In genomic region chr2:112605926-112606325, GRCh38 we compare ENCODE assay signal across 14 cellular contexts. TPM values are rescaled to one million over a fixed set of nuclear protein-coding genes. Genes with fewer than 3 reads are reported as not detected.
DNase-seq lines count a peak whose midpoint lies in the region; ATAC-seq and TF ChIP-seq lines count a peak whose summit lies in the region.
"Had no signal": no experiment of that assay in that cellular context is flagged by ENCODE, and none has a peak within 500 bp of the region (broad histone marks: within the 10 kb centered on the region; RNA-seq: fewer than 3 reads in every experiment).

No MANE protein-coding gene starts in this region.

- no peak overlapping the region for H4K12ac ChIP-seq in trophoblast cell (ENCODE audit: low read depth, low read length)

- H3K18ac ChIP-seq in trophoblast cell (ENCODE audit: low read length), result no peak overlapping the region

- no peak overlapping the region for H2BK120ac ChIP-seq in trophoblast cell (ENCODE audit: insufficient read depth, low read length, poor library complexity)

- ATAC-seq in activated T-cell treated with anti-CD3 and anti-CD28 coated beads, Interleukin-2, amount 50 U/mL, for 4 hours, result no peak
- ATAC-seq in central memory CD8-positive, alpha-beta T cell (replicated peaks; ENCODE audit: extremely low read depth, poor library complexity, severe bottlenecking), result no peak
- no peak for ATAC-seq in stimulated activated effector memory CD8-positive, alpha-beta T cell treated with anti-CD3 and anti-CD28 coated beads, Interleukin-12 subunit alpha, Interleukin-12 subunit beta, amount 100 ng/mL, for 72 hours
- ATAC-seq in GM21367 (IDR thresholded peaks at IDR 0.05; ENCODE audit: unreplicated experiment), result no peak
- ATAC-seq: HCT116 had no signal

- no peak overlapping the region for H4K91ac ChIP-seq in trophoblast cell (ENCODE audit: low read depth, low read length)

- no peaks in the 10 kb centered on the region for H3K9me3 ChIP-seq in trophoblast cell (ENCODE audit: insufficient read depth, low read depth, low read length)
- H3K9me3 ChIP-seq in prostate gland, result no peaks in the 10 kb centered on the region

- H3K27me3 ChIP-seq in trophoblast cell (ENCODE audit: insufficient read depth, low read length) (no peaks in the 10 kb centered on the region), prostate gland (replicated peaks; ENCODE audit: insufficient read depth) (no peaks in the 10 kb centered on the region)
- H3K27me3 ChIP-seq: BLaER1 treated with 17β-estradiol and CSF1 and Interleukin-3, amounts not matched to agents 10 nM and 100 nM had no signal

- H3K23ac ChIP-seq in trophoblast cell (ENCODE audit: low read length), result no peak overlapping the region

- no peak overlapping the region for H2BK12ac ChIP-seq in trophoblast cell (ENCODE audit: low read length)

- H3K27ac ChIP-seq in trophoblast cell (ENCODE audit: low read depth, low read length), result no peak overlapping the region
- no peak overlapping the region for H3K27ac ChIP-seq in prostate gland
- H3K27ac ChIP-seq: BLaER1 treated with 17β-estradiol and CSF1 and Interleukin-3, amounts not matched to agents 10 nM and 100 nM had no signal

- no peak overlapping the region for H4K8ac ChIP-seq in trophoblast cell (ENCODE audit: low read depth, low read length)

- H3K27ac Mint-ChIP-seq in activated T-cell treated with anti-CD3 and anti-CD28 coated beads, Interleukin-2, amount 50 U/mL, for 24 hours, result no peak overlapping the region
- peak overlapping the region; percentile 14 for H3K27ac Mint-ChIP-seq in central memory CD8-positive, alpha-beta T cell (ENCODE audit: low read depth)
- H3K27ac Mint-ChIP-seq in stimulated activated effector memory CD8-positive, alpha-beta T cell treated with anti-CD3 and anti-CD28 coated beads, Interleukin-12 subunit alpha, Interleukin-12 subunit beta, amount 100 ng/mL, for 72 hours, result peak overlapping the region; percentile 46

- H3K4me3 ChIP-seq in trophoblast cell (ENCODE audit: low read depth, low read length), result no peak overlapping the region
- H3K4me3 ChIP-seq in prostate gland, result no peak overlapping the region
- H3K4me3 ChIP-seq: BLaER1 treated with 17β-estradiol and CSF1 and Interleukin-3, amounts not matched to agents 10 nM and 100 nM had no signal

- H3K27me3 Mint-ChIP-seq in activated T-cell treated with anti-CD3 and anti-CD28 coated beads, Interleukin-2, amount 50 U/mL, for 24 hours, result no peaks in the 10 kb centered on the region
- H3K27me3 Mint-ChIP-seq in activated T-cell treated with anti-CD3 and anti-CD28 coated beads, Interleukin-2, amount 50 U/mL, for 4 hours (ENCODE audit: low read depth), result no peaks in the 10 kb centered on the region
- H3K27me3 Mint-ChIP-seq in central memory CD8-positive, alpha-beta T cell, result no peaks in the 10 kb centered on the region

- H3K4ac ChIP-seq in trophoblast cell (ENCODE audit: low read depth, low read length), result no peak overlapping the region

- H3K14ac ChIP-seq in trophoblast cell (ENCODE audit: low read length), result no peak overlapping the region

- no peak overlapping the region for H2AK5ac ChIP-seq in trophoblast cell (ENCODE audit: low read length)

- no peaks in the 10 kb centered on the region for H3K9me3 Mint-ChIP-seq in activated T-cell treated with anti-CD3 and anti-CD28 coated beads, Interleukin-2, amount 50 U/mL, for 24 hours
- H3K9me3 Mint-ChIP-seq in activated T-cell treated with anti-CD3 and anti-CD28 coated beads, Interleukin-2, amount 50 U/mL, for 4 hours, result no peaks in the 10 kb centered on the region
- no peaks in the 10 kb centered on the region for H3K9me3 Mint-ChIP-seq in central memory CD8-positive, alpha-beta T cell
- no peaks in the 10 kb centered on the region for H3K9me3 Mint-ChIP-seq in stimulated activated effector memory CD8-positive, alpha-beta T cell treated with anti-CD3 and anti-CD28 coated beads, Interleukin-12 subunit alpha, Interleukin-12 subunit beta, amount 100 ng/mL, for 72 hours
- H3K9me3 Mint-ChIP-seq: CD4-positive, CD25-positive, alpha-beta regulatory T cell had no signal

- H3K36me3 Mint-ChIP-seq in activated T-cell treated with anti-CD3 and anti-CD28 coated beads, Interleukin-2, amount 50 U/mL, for 24 hours (ENCODE audit: low read depth), result no peaks in the 10 kb centered on the region
- H3K36me3 Mint-ChIP-seq in activated T-cell treated with anti-CD3 and anti-CD28 coated beads, Interleukin-2, amount 50 U/mL, for 4 hours (ENCODE audit: insufficient read depth), result no peaks in the 10 kb centered on the region
- H3K36me3 Mint-ChIP-seq in central memory CD8-positive, alpha-beta T cell (ENCODE audit: insufficient read depth), result peaks cover 3% of the 10 kb centered on the region
- no peaks in the 10 kb centered on the region for H3K36me3 Mint-ChIP-seq in stimulated activated effector memory CD8-positive, alpha-beta T cell treated with anti-CD3 and anti-CD28 coated beads, Interleukin-12 subunit alpha, Interleukin-12 subunit beta, amount 100 ng/mL, for 72 hours
- H3K36me3 Mint-ChIP-seq: CD4-positive, CD25-positive, alpha-beta regulatory T cell had no signal

- no peaks in the 10 kb centered on the region for H3K79me1 ChIP-seq in trophoblast cell (ENCODE audit: low read length)

- no peak overlapping the region for H3K4me2 ChIP-seq in trophoblast cell (ENCODE audit: low read length)
- H3K4me2 ChIP-seq: BLaER1 treated with 17β-estradiol and CSF1 and Interleukin-3, amounts not matched to agents 10 nM and 100 nM had no signal

- H2BK5ac ChIP-seq in trophoblast cell (ENCODE audit: low read depth, low read length, poor library complexity), result no peak overlapping the region

- H3K4me3 Mint-ChIP-seq in activated T-cell treated with anti-CD3 and anti-CD28 coated beads, Interleukin-2, amount 50 U/mL, for 24 hours, result no peak overlapping the region
- H3K4me3 Mint-ChIP-seq in activated T-cell treated with anti-CD3 and anti-CD28 coated beads, Interleukin-2, amount 50 U/mL, for 4 hours, result no peak overlapping the region
- no peak overlapping the region for H3K4me3 Mint-ChIP-seq in central memory CD8-positive, alpha-beta T cell
- no peak overlapping the region for H3K4me3 Mint-ChIP-seq in stimulated activated effector memory CD8-positive, alpha-beta T cell treated with anti-CD3 and anti-CD28 coated beads, Interleukin-12 subunit alpha, Interleukin-12 subunit beta, amount 100 ng/mL, for 72 hours
- H3K4me3 Mint-ChIP-seq: CD4-positive, CD25-positive, alpha-beta regulatory T cell had no signal

- no peaks in the 10 kb centered on the region for H3K79me2 ChIP-seq in trophoblast cell (ENCODE audit: control insufficient read depth, insufficient read depth, low read length, poor library complexity)

- H2AFZ ChIP-seq in trophoblast cell (ENCODE audit: insufficient read depth, low read length, poor library complexity), result no peak overlapping the region

- WGBS in trophoblast cell (ENCODE audit: extremely low coverage, insufficient coverage, insufficient read length), result no CpG with 5 or more reads among the region's 5 CpGs
- 80% methylated on average over 5 of the region's 5 CpGs for WGBS in prostate gland

- no peaks in the 10 kb centered on the region for H3K4me1 Mint-ChIP-seq in activated T-cell treated with anti-CD3 and anti-CD28 coated beads, Interleukin-2, amount 50 U/mL, for 24 hours (ENCODE audit: low read depth)
- no peaks in the 10 kb centered on the region for H3K4me1 Mint-ChIP-seq in activated T-cell treated with anti-CD3 and anti-CD28 coated beads, Interleukin-2, amount 50 U/mL, for 4 hours (ENCODE audit: low read depth)
- peaks cover 7% of the 10 kb centered on the region for H3K4me1 Mint-ChIP-seq in central memory CD8-positive, alpha-beta T cell
- peaks cover 7% of the 10 kb centered on the region for H3K4me1 Mint-ChIP-seq in stimulated activated effector memory CD8-positive, alpha-beta T cell treated with anti-CD3 and anti-CD28 coated beads, Interleukin-12 subunit alpha, Interleukin-12 subunit beta, amount 100 ng/mL, for 72 hours
- H3K4me1 Mint-ChIP-seq: CD4-positive, CD25-positive, alpha-beta regulatory T cell had no signal

- peak overlapping the region; percentile 3 for H3K9ac ChIP-seq in trophoblast cell (ENCODE audit: low read length)
- H3K9ac ChIP-seq: BLaER1 treated with 17β-estradiol and CSF1 and Interleukin-3, amounts not matched to agents 10 nM and 100 nM had no signal

- no peaks in the 10 kb centered on the region for H3K4me1 ChIP-seq in trophoblast cell (ENCODE audit: control insufficient read depth in 1 of 2, insufficient read depth in 2 of 2, low read length in 2 of 2)
- no peaks in the 10 kb centered on the region for H3K4me1 ChIP-seq in prostate gland (replicated peaks)
- H3K4me1 ChIP-seq: BLaER1 treated with 17β-estradiol and CSF1 and Interleukin-3, amounts not matched to agents 10 nM and 100 nM had no signal

- no peak for TF ChIP-seq CTCF in prostate gland (IDR thresholded peaks at IDR 0.05)

- DNase-seq in activated T-cell treated with anti-CD3 and anti-CD28 coated beads, Interleukin-2, amount 50 U/mL, for 24 hours, result peak; percentile 0
- DNase-seq in activated T-cell treated with anti-CD3 and anti-CD28 coated beads, Interleukin-2, amount 50 U/mL, for 4 hours, result no peak
- no peak for DNase-seq in central memory CD8-positive, alpha-beta T cell (ENCODE audit: low spot score in 2 of 2)
- DNase-seq in trophoblast cell (peak; percentile 45 to 77), prostate gland (ENCODE audit: low spot score) (no peak)
- no peak for DNase-seq in stimulated activated effector memory CD8-positive, alpha-beta T cell treated with anti-CD3 and anti-CD28 coated beads, Interleukin-12 subunit alpha, Interleukin-12 subunit beta, amount 100 ng/mL, for 72 hours (ENCODE audit: low spot score in 2 of 2)
- DNase-seq: 8988T; AML-193; Calu3; CD4-positive, CD25-positive, alpha-beta regulatory T cell; DMS 273 treated with DMSO at 0.1 percent for 48 hours had no signal

- intact Hi-C loops in prostate gland (cut with DNase I), result no loop called here

- TF ChIP-seq POLR2A in prostate gland (IDR thresholded peaks at IDR 0.05), result no peak

- H3K36me3 ChIP-seq in trophoblast cell (ENCODE audit: control insufficient read depth in 1 of 2, insufficient read depth in 2 of 2, low read length in 2 of 2), result no peaks in the 10 kb centered on the region
- H3K36me3 ChIP-seq in prostate gland, result no peaks in the 10 kb centered on the region
- H3K36me3 ChIP-seq: BLaER1 treated with 17β-estradiol and CSF1 and Interleukin-3, amounts not matched to agents 10 nM and 100 nM had no signal

RNA-seq across cellular contexts. Expression of gene CHCHD5, which starts 21.5 kb away (rescaled TPM):
- 10 to 100 TPM; 35.2 to 45.9 (median 45.4) TPM for total RNA-seq in activated T-cell treated with anti-CD3 and anti-CD28 coated beads, Interleukin-2, amount 50 U/mL, for 4 hours
- polyA plus RNA-seq in trophoblast cell (2013), result 17.5 and 20.8 TPM in 2 replicates
- 10 to 100 TPM; 26.3 to 35.4 TPM for total RNA-seq in prostate gland

RNA-seq across cellular contexts. Expression of gene SLC20A1, which starts 39.8 kb away (rescaled TPM):
- total RNA-seq in activated T-cell treated with anti-CD3 and anti-CD28 coated beads, Interleukin-2, amount 50 U/mL, for 4 hours, result 10 to 100 TPM; 68.2 to 79.7 (median 71.6) TPM
- polyA plus RNA-seq in trophoblast cell (2013), result 25.1 and 26.0 TPM in 2 replicates
- total RNA-seq in prostate gland, result 10 to 100 TPM; 10.7 to 34.1 TPM

Comparison
In these comparisons a context has a peak if more than half of its experiments do, and no peak if none do; other contexts are left out.
1. DNase-seq: peak in activated T-cell treated with anti-CD3 and anti-CD28 coated beads, Interleukin-2, amount 50 U/mL, for 24 hours (single experiment) and trophoblast cell (2 of 2); none in activated T-cell treated with anti-CD3 and anti-CD28 coated beads, Interleukin-2, amount 50 U/mL, for 4 hours (single experiment), central memory CD8-positive, alpha-beta T cell (0 of 2), stimulated activated effector memory CD8-positive, alpha-beta T cell treated with anti-CD3 and anti-CD28 coated beads, Interleukin-12 subunit alpha, Interleukin-12 subunit beta, amount 100 ng/mL, for 72 hours (0 of 2) and prostate gland (single experiment).